Comparison of ENCODE assay signal across 1 cellular context in the genomic region with DNA sequence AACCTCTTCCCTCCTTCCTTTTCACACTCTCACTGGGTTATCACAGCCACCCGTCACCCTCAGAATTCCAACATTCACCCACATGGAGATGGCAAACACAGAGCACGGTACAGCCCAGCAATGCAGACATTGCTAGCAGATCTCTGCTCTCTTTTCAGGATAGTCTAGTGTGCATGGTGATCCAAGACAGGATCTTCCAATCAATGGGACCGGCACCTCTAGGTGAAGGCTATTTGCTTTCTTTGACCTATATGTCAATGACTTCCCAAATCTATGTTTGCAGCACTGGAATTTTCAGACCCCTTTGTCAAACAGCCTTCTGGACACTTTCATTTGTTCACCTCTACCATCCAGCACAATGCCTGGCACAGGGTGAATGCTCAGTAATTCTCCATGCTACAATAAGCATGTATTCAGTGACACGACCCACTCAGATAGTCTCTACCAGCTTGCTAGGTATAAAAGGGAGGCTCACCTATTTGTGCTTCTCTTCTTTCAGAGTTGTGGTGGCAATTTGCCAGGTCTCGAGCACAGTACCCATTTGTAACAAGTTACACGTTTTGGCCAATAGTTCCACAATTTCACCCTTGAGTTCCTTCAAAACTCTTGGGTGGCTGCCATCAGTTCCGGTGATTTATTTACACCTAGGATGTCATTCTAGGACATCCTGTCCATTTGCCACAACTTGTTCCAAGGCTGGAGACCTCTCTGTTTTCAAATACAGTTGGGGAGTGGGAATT.
TF ChIP-seq lines count a peak whose summit lies in the region.

No MANE protein-coding gene starts in this region.

TF ChIP-seq in HepG2, 621 proteins besides CTCF, POLR2A, EP300 and RAD21 (continued from another document and continues in another):
- TF ChIP-seq, protein P1, sequence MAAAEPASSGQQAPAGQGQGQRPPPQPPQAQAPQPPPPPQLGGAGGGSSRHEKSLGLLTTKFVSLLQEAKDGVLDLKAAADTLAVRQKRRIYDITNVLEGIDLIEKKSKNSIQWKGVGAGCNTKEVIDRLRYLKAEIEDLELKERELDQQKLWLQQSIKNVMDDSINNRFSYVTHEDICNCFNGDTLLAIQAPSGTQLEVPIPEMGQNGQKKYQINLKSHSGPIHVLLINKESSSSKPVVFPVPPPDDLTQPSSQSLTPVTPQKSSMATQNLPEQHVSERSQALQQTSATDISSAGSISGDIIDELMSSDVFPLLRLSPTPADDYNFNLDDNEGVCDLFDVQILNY (CRISPR knock-in tag; conservative IDR thresholded peaks at IDR 0.05): no peak
- TF ChIP-seq, protein P2, sequence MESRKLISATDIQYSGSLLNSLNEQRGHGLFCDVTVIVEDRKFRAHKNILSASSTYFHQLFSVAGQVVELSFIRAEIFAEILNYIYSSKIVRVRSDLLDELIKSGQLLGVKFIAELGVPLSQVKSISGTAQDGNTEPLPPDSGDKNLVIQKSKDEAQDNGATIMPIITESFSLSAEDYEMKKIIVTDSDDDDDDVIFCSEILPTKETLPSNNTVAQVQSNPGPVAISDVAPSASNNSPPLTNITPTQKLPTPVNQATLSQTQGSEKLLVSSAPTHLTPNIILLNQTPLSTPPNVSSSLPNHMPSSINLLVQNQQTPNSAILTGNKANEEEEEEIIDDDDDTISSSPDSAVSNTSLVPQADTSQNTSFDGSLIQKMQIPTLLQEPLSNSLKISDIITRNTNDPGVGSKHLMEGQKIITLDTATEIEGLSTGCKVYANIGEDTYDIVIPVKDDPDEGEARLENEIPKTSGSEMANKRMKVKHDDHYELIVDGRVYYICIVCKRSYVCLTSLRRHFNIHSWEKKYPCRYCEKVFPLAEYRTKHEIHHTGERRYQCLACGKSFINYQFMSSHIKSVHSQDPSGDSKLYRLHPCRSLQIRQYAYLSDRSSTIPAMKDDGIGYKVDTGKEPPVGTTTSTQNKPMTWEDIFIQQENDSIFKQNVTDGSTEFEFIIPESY (CRISPR knock-in tag; IDR thresholded peaks at IDR 0.05): no peak
- TF ChIP-seq ISL2 (CRISPR knock-in tag; IDR thresholded peaks at IDR 0.05) (peak; percentile 55; the same call in 1 of the 2 replicates), ZMYM4 (CRISPR knock-in tag; IDR thresholded peaks at IDR 0.05) (peak; percentile 35; the same call in 1 of the 2 replicates), NR2F6 (IDR thresholded peaks at IDR 0.05) (peak; percentile 63; the same call in 1 of the 2 replicates), NR2F6 (CRISPR knock-in tag; IDR thresholded peaks at IDR 0.05) (0 out of 2 replicates have a peak, but pooled peaks have one; percentile 10), ZBTB7B (CRISPR knock-in tag; IDR thresholded peaks at IDR 0.05) (no peak), ZBTB7A (CRISPR knock-in tag; IDR thresholded peaks at IDR 0.05) (no peak), ZNF501 (CRISPR knock-in tag; IDR thresholded peaks at IDR 0.05) (peak; percentile 39; the same call in 1 of the 2 replicates), SRSF1 (optimal IDR thresholded peaks at IDR 0.05; ENCODE audit: low read depth, low read length) (no peak), HDAC1 (CRISPR knock-in tag; IDR thresholded peaks at IDR 0.05) (peak; percentile 40; the same call in 1 of the 2 replicates), ZNF660 (CRISPR knock-in tag; IDR thresholded peaks at IDR 0.05; ENCODE audit: borderline replicate concordance, low read depth) (no peak), LCORL (IDR thresholded peaks at IDR 0.05) (no peak), LCORL (CRISPR knock-in tag; IDR thresholded peaks at IDR 0.05) (no peak), PPARG (CRISPR knock-in tag; conservative IDR thresholded peaks at IDR 0.05) (0 out of 2 replicates have a peak, but pooled peaks have one; percentile 7), NONO (IDR thresholded peaks at IDR 0.05) (no peak), NONO (CRISPR knock-in tag; conservative IDR thresholded peaks at IDR 0.05) (no peak), SOX6 (IDR thresholded peaks at IDR 0.05) (no peak), SOX6 (CRISPR knock-in tag; IDR thresholded peaks at IDR 0.05) (peak; percentile 74), MTA1 (CRISPR knock-in tag; IDR thresholded peaks at IDR 0.05; ENCODE audit: borderline replicate concordance) (no peak), HNF4A (CRISPR knock-in tag; IDR thresholded peaks at IDR 0.05) (peak; percentile 20; the same call in 1 of the 2 replicates), HNF4G (IDR thresholded peaks at IDR 0.05; ENCODE audit: borderline replicate concordance, low read depth, low read length) (no peak), HNF4G (CRISPR knock-in tag; IDR thresholded peaks at IDR 0.05; ENCODE audit: borderline replicate concordance, low read depth) (0 out of 2 replicates have a peak, but pooled peaks have one; percentile 20), JUNB (CRISPR knock-in tag; IDR thresholded peaks at IDR 0.05; ENCODE audit: borderline replicate concordance) (no peak), ARNTL (CRISPR knock-in tag; IDR thresholded peaks at IDR 0.05) (0 out of 2 replicates have a peak, but pooled peaks have one; percentile 39), TP53 (CRISPR knock-in tag; conservative IDR thresholded peaks at IDR 0.05) (0 out of 2 replicates have a peak, but pooled peaks have one; percentile 7), GABPA (IDR thresholded peaks at IDR 0.05; ENCODE audit: low read depth, low read length) (no peak), GABPA (CRISPR knock-in tag; IDR thresholded peaks at IDR 0.05; ENCODE audit: low read depth) (peak; percentile 59), PRPF4 (IDR thresholded peaks at IDR 0.05; ENCODE audit: low read depth, low read length, poor library complexity, severe bottlenecking) (no peak), ZNF678 (CRISPR knock-in tag; IDR thresholded peaks at IDR 0.05) (no peak), CREM (IDR thresholded peaks at IDR 0.05) (peak; percentile 34; the same call in 1 of the 2 replicates), CREM (CRISPR knock-in tag; IDR thresholded peaks at IDR 0.05) (no peak), ETV5 (CRISPR knock-in tag; IDR thresholded peaks at IDR 0.05; ENCODE audit: borderline replicate concordance) (peak; percentile 82; the same call in 1 of the 2 replicates), SOX5 (CRISPR knock-in tag; IDR thresholded peaks at IDR 0.05; ENCODE audit: borderline replicate concordance) (peak; percentile 26), ZFP1 (CRISPR knock-in tag; IDR thresholded peaks at IDR 0.05) (peak; percentile 96; the same call in 1 of the 2 replicates), GATAD2A (CRISPR knock-in tag; IDR thresholded peaks at IDR 0.05) (peak; percentile 47; the same call in 1 of the 2 replicates), NR2F2 (IDR thresholded peaks at IDR 0.05; ENCODE audit: borderline replicate concordance, low read depth) (peak; percentile 80), SP5 (CRISPR knock-in tag; IDR thresholded peaks at IDR 0.05; ENCODE audit: borderline replicate concordance, low read depth) (no peak), SALL2 (CRISPR knock-in tag; IDR thresholded peaks at IDR 0.05) (no peak), ELF1 (CRISPR knock-in tag; IDR thresholded peaks at IDR 0.05) (no peak), SALL1 (CRISPR knock-in tag; IDR thresholded peaks at IDR 0.05) (peak; percentile 51; the same call in 1 of the 2 replicates), CBX1 (IDR thresholded peaks at IDR 0.05; ENCODE audit: low read depth) (no peak), ZNF775 (CRISPR knock-in tag; IDR thresholded peaks at IDR 0.05; ENCODE audit: borderline replicate concordance) (no peak), ZFYVE20 (CRISPR knock-in tag; IDR thresholded peaks at IDR 0.05; ENCODE audit: borderline replicate concordance, low read depth) (no peak), FOXK1 (CRISPR knock-in tag; IDR thresholded peaks at IDR 0.05; ENCODE audit: borderline replicate concordance, low read depth) (0 out of 2 replicates have a peak, but pooled peaks have one; percentile 47), FOSL2 (CRISPR knock-in tag; IDR thresholded peaks at IDR 0.05) (peak; percentile 47; the same call in 1 of the 2 replicates)
- TF ChIP-seq, protein P3, sequence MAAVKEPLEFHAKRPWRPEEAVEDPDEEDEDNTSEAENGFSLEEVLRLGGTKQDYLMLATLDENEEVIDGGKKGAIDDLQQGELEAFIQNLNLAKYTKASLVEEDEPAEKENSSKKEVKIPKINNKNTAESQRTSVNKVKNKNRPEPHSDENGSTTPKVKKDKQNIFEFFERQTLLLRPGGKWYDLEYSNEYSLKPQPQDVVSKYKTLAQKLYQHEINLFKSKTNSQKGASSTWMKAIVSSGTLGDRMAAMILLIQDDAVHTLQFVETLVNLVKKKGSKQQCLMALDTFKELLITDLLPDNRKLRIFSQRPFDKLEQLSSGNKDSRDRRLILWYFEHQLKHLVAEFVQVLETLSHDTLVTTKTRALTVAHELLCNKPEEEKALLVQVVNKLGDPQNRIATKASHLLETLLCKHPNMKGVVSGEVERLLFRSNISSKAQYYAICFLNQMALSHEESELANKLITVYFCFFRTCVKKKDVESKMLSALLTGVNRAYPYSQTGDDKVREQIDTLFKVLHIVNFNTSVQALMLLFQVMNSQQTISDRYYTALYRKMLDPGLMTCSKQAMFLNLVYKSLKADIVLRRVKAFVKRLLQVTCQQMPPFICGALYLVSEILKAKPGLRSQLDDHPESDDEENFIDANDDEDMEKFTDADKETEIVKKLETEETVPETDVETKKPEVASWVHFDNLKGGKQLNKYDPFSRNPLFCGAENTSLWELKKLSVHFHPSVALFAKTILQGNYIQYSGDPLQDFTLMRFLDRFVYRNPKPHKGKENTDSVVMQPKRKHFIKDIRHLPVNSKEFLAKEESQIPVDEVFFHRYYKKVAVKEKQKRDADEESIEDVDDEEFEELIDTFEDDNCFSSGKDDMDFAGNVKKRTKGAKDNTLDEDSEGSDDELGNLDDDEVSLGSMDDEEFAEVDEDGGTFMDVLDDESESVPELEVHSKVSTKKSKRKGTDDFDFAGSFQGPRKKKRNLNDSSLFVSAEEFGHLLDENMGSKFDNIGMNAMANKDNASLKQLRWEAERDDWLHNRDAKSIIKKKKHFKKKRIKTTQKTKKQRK (IDR thresholded peaks at IDR 0.05; ENCODE audit: low read length): no peak
- TF ChIP-seq, protein P4, sequence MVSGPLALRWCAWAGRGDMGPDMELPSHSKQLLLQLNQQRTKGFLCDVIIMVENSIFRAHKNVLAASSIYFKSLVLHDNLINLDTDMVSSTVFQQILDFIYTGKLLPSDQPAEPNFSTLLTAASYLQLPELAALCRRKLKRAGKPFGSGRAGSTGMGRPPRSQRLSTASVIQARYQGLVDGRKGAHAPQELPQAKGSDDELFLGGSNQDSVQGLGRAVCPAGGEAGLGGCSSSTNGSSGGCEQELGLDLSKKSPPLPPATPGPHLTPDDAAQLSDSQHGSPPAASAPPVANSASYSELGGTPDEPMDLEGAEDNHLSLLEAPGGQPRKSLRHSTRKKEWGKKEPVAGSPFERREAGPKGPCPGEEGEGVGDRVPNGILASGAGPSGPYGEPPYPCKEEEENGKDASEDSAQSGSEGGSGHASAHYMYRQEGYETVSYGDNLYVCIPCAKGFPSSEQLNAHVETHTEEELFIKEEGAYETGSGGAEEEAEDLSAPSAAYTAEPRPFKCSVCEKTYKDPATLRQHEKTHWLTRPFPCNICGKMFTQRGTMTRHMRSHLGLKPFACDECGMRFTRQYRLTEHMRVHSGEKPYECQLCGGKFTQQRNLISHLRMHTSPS (CRISPR knock-in tag; IDR thresholded peaks at IDR 0.05; ENCODE audit: low read depth): no peak
- TF ChIP-seq, protein P5, sequence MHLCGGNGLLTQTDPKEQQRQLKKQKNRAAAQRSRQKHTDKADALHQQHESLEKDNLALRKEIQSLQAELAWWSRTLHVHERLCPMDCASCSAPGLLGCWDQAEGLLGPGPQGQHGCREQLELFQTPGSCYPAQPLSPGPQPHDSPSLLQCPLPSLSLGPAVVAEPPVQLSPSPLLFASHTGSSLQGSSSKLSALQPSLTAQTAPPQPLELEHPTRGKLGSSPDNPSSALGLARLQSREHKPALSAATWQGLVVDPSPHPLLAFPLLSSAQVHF (CRISPR knock-in tag; IDR thresholded peaks at IDR 0.05): no peak
- TF ChIP-seq, protein P6, sequence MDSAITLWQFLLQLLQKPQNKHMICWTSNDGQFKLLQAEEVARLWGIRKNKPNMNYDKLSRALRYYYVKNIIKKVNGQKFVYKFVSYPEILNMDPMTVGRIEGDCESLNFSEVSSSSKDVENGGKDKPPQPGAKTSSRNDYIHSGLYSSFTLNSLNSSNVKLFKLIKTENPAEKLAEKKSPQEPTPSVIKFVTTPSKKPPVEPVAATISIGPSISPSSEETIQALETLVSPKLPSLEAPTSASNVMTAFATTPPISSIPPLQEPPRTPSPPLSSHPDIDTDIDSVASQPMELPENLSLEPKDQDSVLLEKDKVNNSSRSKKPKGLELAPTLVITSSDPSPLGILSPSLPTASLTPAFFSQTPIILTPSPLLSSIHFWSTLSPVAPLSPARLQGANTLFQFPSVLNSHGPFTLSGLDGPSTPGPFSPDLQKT (CRISPR knock-in tag; IDR thresholded peaks at IDR 0.05; ENCODE audit: borderline replicate concordance): no peak
- TF ChIP-seq, protein P7, sequence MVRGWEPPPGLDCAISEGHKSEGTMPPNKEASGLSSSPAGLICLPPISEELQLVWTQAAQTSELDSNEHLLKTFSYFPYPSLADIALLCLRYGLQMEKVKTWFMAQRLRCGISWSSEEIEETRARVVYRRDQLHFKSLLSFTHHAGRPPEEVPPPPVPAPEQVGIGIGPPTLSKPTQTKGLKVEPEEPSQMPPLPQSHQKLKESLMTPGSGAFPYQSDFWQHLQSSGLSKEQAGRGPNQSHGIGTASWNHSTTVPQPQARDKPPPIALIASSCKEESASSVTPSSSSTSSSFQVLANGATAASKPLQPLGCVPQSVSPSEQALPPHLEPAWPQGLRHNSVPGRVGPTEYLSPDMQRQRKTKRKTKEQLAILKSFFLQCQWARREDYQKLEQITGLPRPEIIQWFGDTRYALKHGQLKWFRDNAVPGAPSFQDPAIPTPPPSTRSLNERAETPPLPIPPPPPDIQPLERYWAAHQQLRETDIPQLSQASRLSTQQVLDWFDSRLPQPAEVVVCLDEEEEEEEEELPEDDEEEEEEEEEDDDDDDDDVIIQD (CRISPR knock-in tag; IDR thresholded peaks at IDR 0.05; ENCODE audit: low read depth): no peak; the same call in 1 of the 2 replicates
- TF ChIP-seq, protein P8, sequence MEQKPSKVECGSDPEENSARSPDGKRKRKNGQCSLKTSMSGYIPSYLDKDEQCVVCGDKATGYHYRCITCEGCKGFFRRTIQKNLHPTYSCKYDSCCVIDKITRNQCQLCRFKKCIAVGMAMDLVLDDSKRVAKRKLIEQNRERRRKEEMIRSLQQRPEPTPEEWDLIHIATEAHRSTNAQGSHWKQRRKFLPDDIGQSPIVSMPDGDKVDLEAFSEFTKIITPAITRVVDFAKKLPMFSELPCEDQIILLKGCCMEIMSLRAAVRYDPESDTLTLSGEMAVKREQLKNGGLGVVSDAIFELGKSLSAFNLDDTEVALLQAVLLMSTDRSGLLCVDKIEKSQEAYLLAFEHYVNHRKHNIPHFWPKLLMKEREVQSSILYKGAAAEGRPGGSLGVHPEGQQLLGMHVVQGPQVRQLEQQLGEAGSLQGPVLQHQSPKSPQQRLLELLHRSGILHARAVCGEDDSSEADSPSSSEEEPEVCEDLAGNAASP (CRISPR knock-in tag; IDR thresholded peaks at IDR 0.05; ENCODE audit: borderline replicate concordance): peak; percentile 82
- TF ChIP-seq, protein P9, sequence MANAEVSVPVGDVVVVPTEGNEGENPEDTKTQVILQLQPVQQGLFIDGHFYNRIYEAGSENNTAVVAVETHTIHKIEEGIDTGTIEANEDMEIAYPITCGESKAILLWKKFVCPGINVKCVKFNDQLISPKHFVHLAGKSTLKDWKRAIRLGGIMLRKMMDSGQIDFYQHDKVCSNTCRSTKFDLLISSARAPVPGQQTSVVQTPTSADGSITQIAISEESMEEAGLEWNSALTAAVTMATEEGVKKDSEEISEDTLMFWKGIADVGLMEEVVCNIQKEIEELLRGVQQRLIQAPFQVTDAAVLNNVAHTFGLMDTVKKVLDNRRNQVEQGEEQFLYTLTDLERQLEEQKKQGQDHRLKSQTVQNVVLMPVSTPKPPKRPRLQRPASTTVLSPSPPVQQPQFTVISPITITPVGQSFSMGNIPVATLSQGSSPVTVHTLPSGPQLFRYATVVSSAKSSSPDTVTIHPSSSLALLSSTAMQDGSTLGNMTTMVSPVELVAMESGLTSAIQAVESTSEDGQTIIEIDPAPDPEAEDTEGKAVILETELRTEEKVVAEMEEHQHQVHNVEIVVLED (CRISPR knock-in tag; IDR thresholded peaks at IDR 0.05; ENCODE audit: borderline replicate concordance): no peak
